ENCODE assay signal across 8 cellular contexts in the genomic region with DNA sequence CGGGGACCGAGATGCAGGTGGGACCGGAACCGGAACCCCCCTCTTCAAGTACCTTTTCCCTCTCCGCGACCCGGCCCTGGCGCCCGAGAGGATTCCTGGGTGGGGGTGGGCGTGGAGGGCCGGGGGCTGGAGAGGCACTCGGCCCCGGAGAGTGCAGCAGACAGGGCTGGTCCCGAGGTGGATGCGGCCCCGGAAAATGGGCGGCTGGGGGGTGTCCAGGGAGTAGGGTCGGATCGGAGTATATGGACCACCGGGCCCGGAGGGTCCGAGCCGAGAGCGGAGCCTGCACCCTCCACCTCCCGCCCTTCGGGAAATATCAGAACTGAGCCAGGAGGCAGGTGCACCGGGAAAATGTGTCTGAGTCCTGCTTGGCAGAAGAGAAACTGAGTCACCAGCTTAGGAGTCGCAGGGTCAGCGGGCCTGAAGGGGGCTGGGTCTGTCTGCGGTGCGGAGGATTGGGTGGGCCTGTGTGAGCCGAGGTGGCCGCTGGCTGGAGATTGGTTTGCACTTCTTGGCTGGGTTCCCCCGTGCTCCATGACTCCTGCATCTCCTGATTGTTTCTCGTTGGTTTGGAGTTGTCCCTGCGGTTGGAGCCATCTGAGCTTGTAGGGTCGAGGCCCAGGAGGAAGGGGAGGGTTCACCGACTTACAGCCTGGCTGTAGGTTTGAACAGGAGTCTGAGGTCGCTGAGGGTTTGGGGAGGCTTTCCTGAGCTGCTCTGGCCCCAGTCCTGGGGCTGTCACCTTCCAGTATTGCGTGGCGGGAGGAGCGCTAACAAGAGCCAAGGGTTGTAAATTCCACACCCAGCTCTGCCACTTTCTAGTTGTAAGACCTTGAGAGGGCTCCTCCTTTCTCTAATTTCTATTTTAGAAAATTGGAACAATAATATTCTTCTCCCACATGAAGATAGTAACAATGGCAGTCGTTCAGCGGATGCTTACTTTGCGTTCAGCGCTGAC. TPM values are rescaled to one million over a fixed set of nuclear protein-coding genes. Genes with fewer than 3 reads are reported as not detected.
A peak's percentile ranks its signal among the peaks of the same experiment; 100 is the strongest.
DNase-seq lines count a peak whose midpoint lies in the region; ATAC-seq and TF ChIP-seq lines count a peak whose summit lies in the region.

No MANE protein-coding gene starts in this region.

- peaks cover 4 to 27% (median 19%) of the 10 kb centered on the region in 9 donors for H3K4me1 ChIP-seq in heart right ventricle

- H3K27ac Mint-ChIP-seq in activated T-helper 2 cell treated with anti-CD3 and anti-CD28 coated beads, Interferon-gamma antibody, Interleukin-2, Interleukin-4, amounts not matched to agents 10 μg/mL and 5 μg/mL and 100 μg/mL, durations not matched to agents 14 hours and 24 hours and 36 hours = peak overlapping the region; percentile 98

- 8 to 9% methylated on average over 42 to 46 of the region's 46 CpGs for WGBS in heart right ventricle, 2 donors

- peak; percentile 44 for DNase-seq in AG10803 (ENCODE audit: low read depth)
- peak; percentile 28 for DNase-seq in HCEC 1CT
- peak; percentile 19 for DNase-seq in activated T-helper 2 cell treated with anti-CD3 and anti-CD28 coated beads, Interferon-gamma antibody, Interleukin-2, Interleukin-4, amounts not matched to agents 10 μg/mL and 5 μg/mL and 100 μg/mL, durations not matched to agents 14 hours and 24 hours and 36 hours (ENCODE audit: low spot score)
- peak in 1 of 2 donors; percentile 27 for DNase-seq in heart right ventricle
- DNase-seq in retinal pigment epithelial cell (ENCODE audit: low read depth) = peak; percentile 34
- DNase-seq in glomerular visceral epithelial cell (ENCODE audit: extremely low spot score) = no peak
- DNase-seq in HT-29 (ENCODE audit: low spot score) = no peak
- no peak for DNase-seq in stimulated activated CD4-positive, alpha-beta T cell treated with anti-CD3 and anti-CD28 coated beads, Interleukin-12 subunit alpha, Interleukin-12 subunit beta, amount 100 ng/mL, for 4 hours

- peaks cover 0 to 29% (median 22%) of the 10 kb centered on the region in 9 donors for H3K36me3 ChIP-seq in heart right ventricle

- peak in 7 of 8 donors; percentile 1 to 14 (median 5) for ATAC-seq in heart right ventricle

- intact Hi-C loops in activated T-helper 2 cell treated with anti-CD3 and anti-CD28 coated beads, Interferon-gamma antibody, Interleukin-2, Interleukin-4, amounts not matched to agents 10 μg/mL and 5 μg/mL and 100 μg/mL, durations not matched to agents 14 hours and 24 hours and 36 hours (cut with micrococcal nuclease) = loop anchor here (1.0 to 2.0 kb wide), 3 partner anchors 15 to 40 kb away; a partner anchor contains a TSS
- intact Hi-C loops in heart right ventricle (cut with DNase I) = loop anchor here in 7 of 10 donors (1.0 to 10.0 kb wide), 8 partner anchors 15 to 88 kb away; a partner anchor contains a TSS

- H3K4me3 Mint-ChIP-seq in activated T-helper 2 cell treated with anti-CD3 and anti-CD28 coated beads, Interferon-gamma antibody, Interleukin-2, Interleukin-4, amounts not matched to agents 10 μg/mL and 5 μg/mL and 100 μg/mL, durations not matched to agents 14 hours and 24 hours and 36 hours (ENCODE audit: low read depth) = peak overlapping the region; percentile 96

- no peaks in the 10 kb centered on the region for H3K9me3 ChIP-seq in heart right ventricle

- peaks cover 8% of the 10 kb centered on the region for H3K4me1 Mint-ChIP-seq in activated T-helper 2 cell treated with anti-CD3 and anti-CD28 coated beads, Interferon-gamma antibody, Interleukin-2, Interleukin-4, amounts not matched to agents 10 μg/mL and 5 μg/mL and 100 μg/mL, durations not matched to agents 14 hours and 24 hours and 36 hours (ENCODE audit: low read depth)

- peak overlapping the region; percentile 93 to 100 (median 98) for H3K27ac ChIP-seq in heart right ventricle

- no peaks in the 10 kb centered on the region for H3K27me3 ChIP-seq in heart right ventricle

- peaks cover 22% of the 10 kb centered on the region for H3K36me3 Mint-ChIP-seq in activated T-helper 2 cell treated with anti-CD3 and anti-CD28 coated beads, Interferon-gamma antibody, Interleukin-2, Interleukin-4, amounts not matched to agents 10 μg/mL and 5 μg/mL and 100 μg/mL, durations not matched to agents 14 hours and 24 hours and 36 hours (ENCODE audit: low read depth)

- no peak for TF ChIP-seq CTCF in AG10803 (conservative IDR thresholded peaks at IDR 0.05; ENCODE audit: low read length)
- TF ChIP-seq CTCF in heart right ventricle (IDR thresholded peaks at IDR 0.05) = no peak
- no peak for TF ChIP-seq CTCF in retinal pigment epithelial cell (conservative IDR thresholded peaks at IDR 0.05; ENCODE audit: low read depth, low read length)

- no peaks in the 10 kb centered on the region for H3K27me3 Mint-ChIP-seq in activated T-helper 2 cell treated with anti-CD3 and anti-CD28 coated beads, Interferon-gamma antibody, Interleukin-2, Interleukin-4, amounts not matched to agents 10 μg/mL and 5 μg/mL and 100 μg/mL, durations not matched to agents 14 hours and 24 hours and 36 hours (ENCODE audit: low read depth)

- peak overlapping the region; percentile 98 for H3K4me3 ChIP-seq in AG10803 (ENCODE audit: low read length)
- peak overlapping the region; percentile 52 to 98 (median 96) for H3K4me3 ChIP-seq in heart right ventricle
- H3K4me3 ChIP-seq in retinal pigment epithelial cell (ENCODE audit: low read length) = peak overlapping the region; percentile 97

- no peaks in the 10 kb centered on the region for H3K9me3 Mint-ChIP-seq in activated T-helper 2 cell treated with anti-CD3 and anti-CD28 coated beads, Interferon-gamma antibody, Interleukin-2, Interleukin-4, amounts not matched to agents 10 μg/mL and 5 μg/mL and 100 μg/mL, durations not matched to agents 14 hours and 24 hours and 36 hours

RNA-seq across cellular contexts. Expression of a gene that starts 0.6 kb away (rescaled TPM):
- total RNA-seq in activated T-helper 2 cell treated with anti-CD3 and anti-CD28 coated beads, Interferon-gamma antibody, Interleukin-2, Interleukin-4, amounts not matched to agents 10 μg/mL and 5 μg/mL and 100 μg/mL, durations not matched to agents 14 hours and 24 hours and 36 hours = 46.0 and 57.5 TPM in 2 replicates
- 10 to 100 TPM; 30.6 to 54.5 (median 36.6) TPM for total RNA-seq in heart right ventricle
- polyA plus RNA-seq in heart right ventricle = 10 to 100 TPM; 30.2 to 72.1 TPM
- 38.9 and 50.2 TPM in 2 replicates for total RNA-seq in HT-29 (2014; rRNA removed; shearing (Covaris generic))

RNA-seq across cellular contexts. Expression of a gene that starts 14.1 kb away (rescaled TPM):
- 1.8 and 3.1 TPM in 2 replicates for total RNA-seq in activated T-helper 2 cell treated with anti-CD3 and anti-CD28 coated beads, Interferon-gamma antibody, Interleukin-2, Interleukin-4, amounts not matched to agents 10 μg/mL and 5 μg/mL and 100 μg/mL, durations not matched to agents 14 hours and 24 hours and 36 hours
- total RNA-seq in heart right ventricle = 1 to 10 TPM in 1 of 10 donors, under 1 TPM in 9; 0.13 to 1.0 (median 0.23) TPM
- polyA plus RNA-seq in heart right ventricle = under 1 TPM; 0.13 to 0.44 TPM
- total RNA-seq in HT-29 (2014; rRNA removed; shearing (Covaris generic)) = 0.83 and 2.6 TPM in 2 replicates

RNA-seq across cellular contexts. Expression of a gene that starts 18.1 kb away (rescaled TPM):
- 202 and 217 TPM in 2 replicates for total RNA-seq in activated T-helper 2 cell treated with anti-CD3 and anti-CD28 coated beads, Interferon-gamma antibody, Interleukin-2, Interleukin-4, amounts not matched to agents 10 μg/mL and 5 μg/mL and 100 μg/mL, durations not matched to agents 14 hours and 24 hours and 36 hours
- 100 to 1,000 TPM; 193 to 250 (median 236) TPM for total RNA-seq in heart right ventricle
- 100 to 1,000 TPM; 286 to 362 TPM for polyA plus RNA-seq in heart right ventricle
- total RNA-seq in HT-29 (2014; rRNA removed; shearing (Covaris generic)) = 376 and 403 TPM in 2 replicates

RNA-seq across cellular contexts. Expression of a gene that starts 41.4 kb away (rescaled TPM):
- total RNA-seq in activated T-helper 2 cell treated with anti-CD3 and anti-CD28 coated beads, Interferon-gamma antibody, Interleukin-2, Interleukin-4, amounts not matched to agents 10 μg/mL and 5 μg/mL and 100 μg/mL, durations not matched to agents 14 hours and 24 hours and 36 hours = 304 and 307 TPM in 2 replicates
- total RNA-seq in heart right ventricle = 10 to 100 TPM; 37.4 to 66.2 (median 45.9) TPM
- polyA plus RNA-seq in heart right ventricle = 10 to 100 TPM; 36.0 to 99.9 TPM
- 74.1 and 86.9 TPM in 2 replicates for total RNA-seq in HT-29 (2014; rRNA removed; shearing (Covaris generic))

Comparison
In these comparisons a context has a peak if more than half of its experiments do, and no peak if none do; other contexts are left out.
1. DNase-seq: peak in AG10803 (single experiment), HCEC 1CT (single experiment), activated T-helper 2 cell treated with anti-CD3 and anti-CD28 coated beads, Interferon-gamma antibody, Interleukin-2, Interleukin-4, amounts not matched to agents 10 μg/mL and 5 μg/mL and 100 μg/mL, durations not matched to agents 14 hours and 24 hours and 36 hours (single experiment) and retinal pigment epithelial cell (single experiment); none in glomerular visceral epithelial cell (single experiment), HT-29 (single experiment) and stimulated activated CD4-positive, alpha-beta T cell treated with anti-CD3 and anti-CD28 coated beads, Interleukin-12 subunit alpha, Interleukin-12 subunit beta, amount 100 ng/mL, for 4 hours (single experiment).
2. Peak in every context shown above with its lines, with median percentiles within 50 percentile points of each other: H3K4me3 ChIP-seq.